Comparison of ENCODE assay signal across 1 cellular context in the genomic region with DNA sequence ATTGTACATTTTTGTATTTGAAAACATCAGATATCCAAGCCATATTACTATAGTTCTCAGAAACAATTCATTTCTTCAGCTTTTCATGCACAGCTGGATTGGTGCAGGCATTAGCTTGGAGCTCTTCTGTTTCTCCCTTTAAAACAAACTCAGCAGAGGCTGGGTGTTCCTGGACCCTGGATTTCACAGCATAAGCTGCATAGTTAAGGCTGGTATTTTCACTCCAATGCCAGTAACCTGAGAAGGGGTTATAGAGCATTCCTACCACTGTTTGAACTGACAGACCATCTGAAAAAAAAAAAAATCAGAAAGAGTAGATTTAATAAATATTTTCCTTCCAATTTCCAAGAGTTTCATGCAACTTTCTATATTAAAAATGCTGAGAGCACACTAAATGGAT.
TF ChIP-seq lines count a peak whose summit lies in the region.

No MANE protein-coding gene starts in this region.

TF ChIP-seq in WTC11, 78 proteins besides CTCF, POLR2A, EP300 and RAD21 (continued from another document):
- TF ChIP-seq, protein P1, sequence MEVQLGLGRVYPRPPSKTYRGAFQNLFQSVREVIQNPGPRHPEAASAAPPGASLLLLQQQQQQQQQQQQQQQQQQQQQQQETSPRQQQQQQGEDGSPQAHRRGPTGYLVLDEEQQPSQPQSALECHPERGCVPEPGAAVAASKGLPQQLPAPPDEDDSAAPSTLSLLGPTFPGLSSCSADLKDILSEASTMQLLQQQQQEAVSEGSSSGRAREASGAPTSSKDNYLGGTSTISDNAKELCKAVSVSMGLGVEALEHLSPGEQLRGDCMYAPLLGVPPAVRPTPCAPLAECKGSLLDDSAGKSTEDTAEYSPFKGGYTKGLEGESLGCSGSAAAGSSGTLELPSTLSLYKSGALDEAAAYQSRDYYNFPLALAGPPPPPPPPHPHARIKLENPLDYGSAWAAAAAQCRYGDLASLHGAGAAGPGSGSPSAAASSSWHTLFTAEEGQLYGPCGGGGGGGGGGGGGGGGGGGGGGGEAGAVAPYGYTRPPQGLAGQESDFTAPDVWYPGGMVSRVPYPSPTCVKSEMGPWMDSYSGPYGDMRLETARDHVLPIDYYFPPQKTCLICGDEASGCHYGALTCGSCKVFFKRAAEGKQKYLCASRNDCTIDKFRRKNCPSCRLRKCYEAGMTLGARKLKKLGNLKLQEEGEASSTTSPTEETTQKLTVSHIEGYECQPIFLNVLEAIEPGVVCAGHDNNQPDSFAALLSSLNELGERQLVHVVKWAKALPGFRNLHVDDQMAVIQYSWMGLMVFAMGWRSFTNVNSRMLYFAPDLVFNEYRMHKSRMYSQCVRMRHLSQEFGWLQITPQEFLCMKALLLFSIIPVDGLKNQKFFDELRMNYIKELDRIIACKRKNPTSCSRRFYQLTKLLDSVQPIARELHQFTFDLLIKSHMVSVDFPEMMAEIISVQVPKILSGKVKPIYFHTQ (CRISPR knock-in tag; IDR thresholded peaks at IDR 0.05), result no peak
- TF ChIP-seq GABPB1 (CRISPR knock-in tag; IDR thresholded peaks at IDR 0.05), result no peak
- no peak for TF ChIP-seq JAZF1 (CRISPR knock-in tag; IDR thresholded peaks at IDR 0.05)
- TF ChIP-seq, protein P2, sequence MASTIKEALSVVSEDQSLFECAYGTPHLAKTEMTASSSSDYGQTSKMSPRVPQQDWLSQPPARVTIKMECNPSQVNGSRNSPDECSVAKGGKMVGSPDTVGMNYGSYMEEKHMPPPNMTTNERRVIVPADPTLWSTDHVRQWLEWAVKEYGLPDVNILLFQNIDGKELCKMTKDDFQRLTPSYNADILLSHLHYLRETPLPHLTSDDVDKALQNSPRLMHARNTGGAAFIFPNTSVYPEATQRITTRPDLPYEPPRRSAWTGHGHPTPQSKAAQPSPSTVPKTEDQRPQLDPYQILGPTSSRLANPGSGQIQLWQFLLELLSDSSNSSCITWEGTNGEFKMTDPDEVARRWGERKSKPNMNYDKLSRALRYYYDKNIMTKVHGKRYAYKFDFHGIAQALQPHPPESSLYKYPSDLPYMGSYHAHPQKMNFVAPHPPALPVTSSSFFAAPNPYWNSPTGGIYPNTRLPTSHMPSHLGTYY (CRISPR knock-in tag; IDR thresholded peaks at IDR 0.05), result no peak
- no peak for TF ChIP-seq OVOL2 (CRISPR knock-in tag; IDR thresholded peaks at IDR 0.05; ENCODE audit: borderline replicate concordance)
- TF ChIP-seq FOXP1 (CRISPR knock-in tag; IDR thresholded peaks at IDR 0.05; ENCODE audit: borderline replicate concordance), result no peak
- TF ChIP-seq KAT7 (CRISPR knock-in tag; IDR thresholded peaks at IDR 0.05; ENCODE audit: borderline replicate concordance), result no peak
- TF ChIP-seq TCF7 (CRISPR knock-in tag; IDR thresholded peaks at IDR 0.05; ENCODE audit: low read depth), result no peak
- no peak for TF ChIP-seq PRRX2 (CRISPR knock-in tag; IDR thresholded peaks at IDR 0.05)
- no peak for TF ChIP-seq NFYB (CRISPR knock-in tag; conservative IDR thresholded peaks at IDR 0.05; ENCODE audit: low read depth)
- no peak for TF ChIP-seq SP1 (CRISPR knock-in tag; conservative IDR thresholded peaks at IDR 0.05)
- TF ChIP-seq ELF4 (CRISPR knock-in tag; IDR thresholded peaks at IDR 0.05; ENCODE audit: low read depth), result no peak
- TF ChIP-seq MXD4 (CRISPR knock-in tag; IDR thresholded peaks at IDR 0.05; ENCODE audit: borderline replicate concordance), result no peak
- no peak for TF ChIP-seq AFF4 (CRISPR knock-in tag; IDR thresholded peaks at IDR 0.05; ENCODE audit: borderline replicate concordance)
